9 cellular contexts compared by ENCODE assay signal in the genomic region with DNA sequence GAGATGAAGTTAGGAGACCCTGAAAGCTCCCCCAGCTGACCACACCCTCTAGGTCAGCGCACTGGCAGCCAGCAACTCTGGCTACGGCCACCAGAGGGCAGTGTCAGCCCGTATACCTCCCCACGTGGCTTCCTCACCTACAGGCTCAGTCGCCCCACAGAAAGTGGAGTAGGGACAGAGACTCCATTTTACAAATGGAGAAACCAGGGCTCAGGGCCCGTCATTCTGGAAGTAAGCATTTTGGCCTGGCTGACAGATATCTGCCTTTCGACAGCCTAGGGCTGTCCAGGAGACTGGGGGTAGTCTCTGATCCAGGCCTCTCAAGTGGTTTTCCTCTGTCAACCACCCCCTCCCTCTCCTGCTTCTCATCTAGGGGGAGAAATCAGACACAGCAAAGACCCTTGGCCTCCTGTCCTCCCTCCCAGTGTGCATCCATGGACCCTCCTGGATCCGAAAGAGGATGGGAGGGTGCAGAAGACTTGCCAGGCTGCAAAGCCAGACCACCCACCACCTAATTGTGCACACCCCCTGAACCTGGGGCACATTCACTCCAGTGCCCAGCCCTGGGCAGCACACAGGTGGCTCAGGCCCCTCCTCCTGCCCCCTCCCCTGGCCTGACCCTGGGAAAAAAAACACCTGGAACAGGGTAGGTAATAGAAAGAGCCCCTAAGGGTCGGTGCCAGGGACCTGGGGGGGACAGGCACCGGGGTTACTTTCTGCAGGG. TPM values are rescaled to one million over a fixed set of nuclear protein-coding genes. Genes with fewer than 3 reads are reported as not detected.
DNase-seq lines count a peak whose midpoint lies in the region; ATAC-seq lines count a peak whose summit lies in the region.
"Had no signal": no experiment of that assay in that cellular context is flagged by ENCODE, and none has a peak within 500 bp of the region (broad histone marks: within the 10 kb centered on the region; RNA-seq: fewer than 3 reads in every experiment).

No MANE protein-coding gene starts in this region.

- peak; percentile 52 for ATAC-seq in HG02885 (IDR thresholded peaks at IDR 0.05; ENCODE audit: poor library complexity, unreplicated experiment)
- peak; percentile 98 for ATAC-seq in left lobe of liver
- no peak for ATAC-seq in GM21360 (IDR thresholded peaks at IDR 0.05; ENCODE audit: unreplicated experiment)

- DNase-seq in DMS 273 (lab: John Stamatoyannopoulos, UW; ENCODE audit: unreplicated experiment) = peak; percentile 92
- peak; percentile 88 for DNase-seq in NCI-H460 (ENCODE audit: extremely low read depth, low read depth)
- peak; percentile 67 to 72 for DNase-seq in activated CD4-positive, alpha-beta T cell treated with anti-CD3 and anti-CD28 coated beads for 24 hours (ENCODE audit: low read depth in 2 of 2)
- DNase-seq in cerebellum (ENCODE audit: low spot score) = peak; percentile 87
- DNase-seq in left lobe of liver (ENCODE audit: low spot score) = peak; percentile 83
- peak; percentile 77 to 83 for DNase-seq in stimulated activated CD4-positive, alpha-beta T cell treated with anti-CD3 and anti-CD28 coated beads, Interleukin-2, amount 100 ng/mL, for 48 hours

RNA-seq across cellular contexts. Expression of a gene that starts 3.8 kb away (rescaled TPM):
- total RNA-seq in NCI-H460 (2014; rRNA removed; shearing (Covaris generic)) = 0.69 and 0.94 TPM in 2 replicates
- 1.7 and 1.8 TPM in 2 replicates for polyA plus RNA-seq in NCI-H460 (2014; cell fraction: nucleus; rRNA removed)
- 1.5 TPM for total RNA-seq in cerebellum
- not detected for total RNA-seq in left lobe of liver

RNA-seq across cellular contexts. Expression of a gene that starts 26.1 kb away (rescaled TPM):
- not detected in 2 replicates for total RNA-seq in NCI-H460 (2014; rRNA removed; shearing (Covaris generic))
- polyA plus RNA-seq in NCI-H460 (2014; cell fraction: nucleus; rRNA removed) = not detected in 2 replicates
- total RNA-seq in cerebellum = not detected
- not detected for total RNA-seq in left lobe of liver
- polyA plus RNA-seq: esophagus had no signal

RNA-seq across cellular contexts. Expression of a gene that starts 48.3 kb away (rescaled TPM):
- total RNA-seq in NCI-H460 (2014; rRNA removed; shearing (Covaris generic)) = 142 and 158 TPM in 2 replicates
- 111 and 120 TPM in 2 replicates for polyA plus RNA-seq in NCI-H460 (2014; cell fraction: nucleus; rRNA removed)
- 38.9 TPM for total RNA-seq in cerebellum
- total RNA-seq in left lobe of liver = 72.5 TPM

RNA-seq across cellular contexts. Expression of a gene that starts 49.6 kb away (rescaled TPM):
- 356 and 499 TPM in 2 replicates for total RNA-seq in NCI-H460 (2014; rRNA removed; shearing (Covaris generic))
- 292 and 380 TPM in 2 replicates for polyA plus RNA-seq in NCI-H460 (2014; cell fraction: nucleus; rRNA removed)
- total RNA-seq in cerebellum = 79.5 TPM
- total RNA-seq in left lobe of liver = 257 TPM
